In genomic region chr18:5132987-5133386, GRCh38 we compare ENCODE assay signal across 7 cellular contexts.
"Had no signal": no experiment of that assay in that cellular context is flagged by ENCODE, and none has a peak within 500 bp of the region (broad histone marks: within the 10 kb centered on the region; RNA-seq: fewer than 3 reads in every experiment).

No MANE protein-coding gene starts in this region.

- H3K4me3 Mint-ChIP-seq: GM23338, H9, IgD-negative memory B cell had no signal

- DNase-seq: H9, HCEC 1CT, KBM-7 had no signal

- H3K9me3 Mint-ChIP-seq: GM23338, H9 had no signal

- H3K27ac Mint-ChIP-seq: GM23338, H9, IgD-negative memory B cell had no signal

- H3K27me3 Mint-ChIP-seq: IgD-negative memory B cell had no signal

- H3K4me3 ChIP-seq: GM23338 had no signal

- ATAC-seq: GM23338, HepG2 had no signal

- H3K27ac ChIP-seq: HL-60 had no signal

- H3K4me1 Mint-ChIP-seq: GM23338, H9, IgD-negative memory B cell had no signal

- H3K36me3 Mint-ChIP-seq: IgD-negative memory B cell had no signal

- H3K4me2 ChIP-seq: GM23338 had no signal
